13 cellular contexts compared by ENCODE assay signal in genomic region chr11:96185220-96185768, GRCh38.
A peak's percentile ranks its signal among the peaks of the same experiment; 100 is the strongest.
DNase-seq lines count a peak whose midpoint lies in the region; ATAC-seq and TF ChIP-seq lines count a peak whose summit lies in the region.
"Had no signal": no experiment of that assay in that cellular context is flagged by ENCODE, and none has a peak within 500 bp of the region (broad histone marks: within the 10 kb centered on the region; RNA-seq: fewer than 3 reads in every experiment).

No MANE protein-coding gene starts in this region.

- intact Hi-C loops in colonic mucosa (cut with DNase I) = no loop called here

- no peaks in the 10 kb centered on the region for H3K27me3 Mint-ChIP-seq in T-helper 17 cell

- H3K9me3 ChIP-seq in DND-41 (ENCODE audit: insufficient read depth, low read length, severe bottlenecking) = no peaks in the 10 kb centered on the region
- H3K9me3 ChIP-seq in T-helper 17 cell (ENCODE audit: control insufficient read depth, low read length, poor library complexity, severe bottlenecking) = no peaks in the 10 kb centered on the region
- no peaks in the 10 kb centered on the region for H3K9me3 ChIP-seq in colonic mucosa

- no peak for TF ChIP-seq CTCF in DND-41 (IDR thresholded peaks at IDR 0.05; ENCODE audit: borderline replicate concordance, extremely low read depth, low read length, poor library complexity, severe bottlenecking)
- TF ChIP-seq CTCF in colonic mucosa (IDR thresholded peaks at IDR 0.05) = no peak

- peaks cover 27% of the 10 kb centered on the region for H3K4me1 Mint-ChIP-seq in T-helper 17 cell

- H3K36me3 ChIP-seq in DND-41 (ENCODE audit: insufficient read depth, low read length) = no peaks in the 10 kb centered on the region
- H3K36me3 ChIP-seq in colonic mucosa = no peaks in the 10 kb centered on the region

- no peak overlapping the region for H2AFZ ChIP-seq in DND-41 (ENCODE audit: low read depth, low read length)

- no peaks in the 10 kb centered on the region for H3K79me2 ChIP-seq in DND-41 (ENCODE audit: insufficient read depth, low read length)

- H3K27ac ChIP-seq in DND-41 (ENCODE audit: low read length) (no peak overlapping the region), colonic mucosa (no peak overlapping the region)

- ATAC-seq in DND-41 (ENCODE audit: insufficient read depth, low read depth) (peak; percentile 39; the same call in 1 of the 3 replicates), GM19043 (IDR thresholded peaks at IDR 0.05; ENCODE audit: low read depth, unreplicated experiment) (peak; percentile 63), HG02763 (IDR thresholded peaks at IDR 0.05; ENCODE audit: unreplicated experiment) (peak; percentile 76), HG03571 (IDR thresholded peaks at IDR 0.05; ENCODE audit: unreplicated experiment) (peak; percentile 74), T-helper 17 cell (no peak)

- H3K4me2 ChIP-seq in DND-41 (ENCODE audit: insufficient read depth, low read length) = no peak overlapping the region

- H3K4me1 ChIP-seq in DND-41 (ENCODE audit: insufficient read depth, low read length) (peaks cover 11% of the 10 kb centered on the region), colonic mucosa (no peaks in the 10 kb centered on the region)

- H3K9ac ChIP-seq in DND-41 (ENCODE audit: low read depth, low read length) (no peak overlapping the region), colonic mucosa (ENCODE audit: low read depth in 2 of 2, low read length in 2 of 2) (no peak overlapping the region)

- no peaks in the 10 kb centered on the region for H4K20me1 ChIP-seq in DND-41 (ENCODE audit: insufficient read depth, low read length)

- peaks cover 3% of the 10 kb centered on the region for H3K36me3 Mint-ChIP-seq in T-helper 17 cell (ENCODE audit: low read depth)

- H3K27me3 ChIP-seq in DND-41 (ENCODE audit: insufficient read depth, low read length, poor library complexity) (no peaks in the 10 kb centered on the region), colonic mucosa (no peaks in the 10 kb centered on the region)

- H3K4me3 Mint-ChIP-seq in T-helper 17 cell = no peak overlapping the region
- H3K4me3 Mint-ChIP-seq: nephron had no signal

- DNase-seq in DND-41 (no peak), T-helper 17 cell (no peak), DMS 273 treated with DMSO at 0.1 percent for 48 hours (lab: John Stamatoyannopoulos, UW) (no peak), colonic mucosa (no peak), NCI-H2029 (lab: John Stamatoyannopoulos, UW) (no peak)
- DNase-seq: AML-193; glutamatergic neuron; SHP77; stimulated activated CD4-positive, alpha-beta T cell treated with anti-CD3 and anti-CD28 coated beads, Interleukin-4, amount 100 ng/mL, for 24 hours had no signal

- H3K27ac Mint-ChIP-seq in T-helper 17 cell = no peak overlapping the region

- no peak overlapping the region for H3K4me3 ChIP-seq in DND-41 (ENCODE audit: low read depth in 1 of 2, low read length in 2 of 2)
- no peak overlapping the region for H3K4me3 ChIP-seq in colonic mucosa
